ENCODE assay signal across 1 cellular context in the genomic region with DNA sequence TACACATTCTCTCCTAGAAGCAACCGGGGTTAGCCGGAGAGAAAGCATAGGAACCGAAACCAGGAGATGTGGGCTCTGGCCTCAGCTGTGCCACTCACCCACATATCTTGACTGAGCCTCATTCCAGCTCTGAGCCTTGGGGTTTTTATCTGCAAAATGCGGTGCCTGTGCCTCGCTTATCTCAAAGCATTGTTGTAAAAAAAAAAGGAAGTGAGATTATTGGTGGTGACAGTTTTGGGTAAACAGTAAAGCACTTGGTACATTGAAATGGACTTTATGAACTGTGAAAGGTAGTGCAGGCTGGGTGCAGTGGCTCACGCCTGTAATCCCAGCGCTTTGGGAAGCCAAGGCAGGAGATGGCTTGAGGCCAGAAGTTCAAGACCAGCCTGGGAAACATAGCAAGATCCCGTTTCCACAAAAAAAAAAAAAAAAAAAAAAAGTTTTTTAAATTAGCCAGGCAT.
TF ChIP-seq lines count a peak whose summit lies in the region.

No MANE protein-coding gene starts in this region.

TF ChIP-seq in GM23338, 12 proteins besides CTCF, POLR2A, EP300 and RAD21 (continued from another document):
- TF ChIP-seq, protein P1, sequence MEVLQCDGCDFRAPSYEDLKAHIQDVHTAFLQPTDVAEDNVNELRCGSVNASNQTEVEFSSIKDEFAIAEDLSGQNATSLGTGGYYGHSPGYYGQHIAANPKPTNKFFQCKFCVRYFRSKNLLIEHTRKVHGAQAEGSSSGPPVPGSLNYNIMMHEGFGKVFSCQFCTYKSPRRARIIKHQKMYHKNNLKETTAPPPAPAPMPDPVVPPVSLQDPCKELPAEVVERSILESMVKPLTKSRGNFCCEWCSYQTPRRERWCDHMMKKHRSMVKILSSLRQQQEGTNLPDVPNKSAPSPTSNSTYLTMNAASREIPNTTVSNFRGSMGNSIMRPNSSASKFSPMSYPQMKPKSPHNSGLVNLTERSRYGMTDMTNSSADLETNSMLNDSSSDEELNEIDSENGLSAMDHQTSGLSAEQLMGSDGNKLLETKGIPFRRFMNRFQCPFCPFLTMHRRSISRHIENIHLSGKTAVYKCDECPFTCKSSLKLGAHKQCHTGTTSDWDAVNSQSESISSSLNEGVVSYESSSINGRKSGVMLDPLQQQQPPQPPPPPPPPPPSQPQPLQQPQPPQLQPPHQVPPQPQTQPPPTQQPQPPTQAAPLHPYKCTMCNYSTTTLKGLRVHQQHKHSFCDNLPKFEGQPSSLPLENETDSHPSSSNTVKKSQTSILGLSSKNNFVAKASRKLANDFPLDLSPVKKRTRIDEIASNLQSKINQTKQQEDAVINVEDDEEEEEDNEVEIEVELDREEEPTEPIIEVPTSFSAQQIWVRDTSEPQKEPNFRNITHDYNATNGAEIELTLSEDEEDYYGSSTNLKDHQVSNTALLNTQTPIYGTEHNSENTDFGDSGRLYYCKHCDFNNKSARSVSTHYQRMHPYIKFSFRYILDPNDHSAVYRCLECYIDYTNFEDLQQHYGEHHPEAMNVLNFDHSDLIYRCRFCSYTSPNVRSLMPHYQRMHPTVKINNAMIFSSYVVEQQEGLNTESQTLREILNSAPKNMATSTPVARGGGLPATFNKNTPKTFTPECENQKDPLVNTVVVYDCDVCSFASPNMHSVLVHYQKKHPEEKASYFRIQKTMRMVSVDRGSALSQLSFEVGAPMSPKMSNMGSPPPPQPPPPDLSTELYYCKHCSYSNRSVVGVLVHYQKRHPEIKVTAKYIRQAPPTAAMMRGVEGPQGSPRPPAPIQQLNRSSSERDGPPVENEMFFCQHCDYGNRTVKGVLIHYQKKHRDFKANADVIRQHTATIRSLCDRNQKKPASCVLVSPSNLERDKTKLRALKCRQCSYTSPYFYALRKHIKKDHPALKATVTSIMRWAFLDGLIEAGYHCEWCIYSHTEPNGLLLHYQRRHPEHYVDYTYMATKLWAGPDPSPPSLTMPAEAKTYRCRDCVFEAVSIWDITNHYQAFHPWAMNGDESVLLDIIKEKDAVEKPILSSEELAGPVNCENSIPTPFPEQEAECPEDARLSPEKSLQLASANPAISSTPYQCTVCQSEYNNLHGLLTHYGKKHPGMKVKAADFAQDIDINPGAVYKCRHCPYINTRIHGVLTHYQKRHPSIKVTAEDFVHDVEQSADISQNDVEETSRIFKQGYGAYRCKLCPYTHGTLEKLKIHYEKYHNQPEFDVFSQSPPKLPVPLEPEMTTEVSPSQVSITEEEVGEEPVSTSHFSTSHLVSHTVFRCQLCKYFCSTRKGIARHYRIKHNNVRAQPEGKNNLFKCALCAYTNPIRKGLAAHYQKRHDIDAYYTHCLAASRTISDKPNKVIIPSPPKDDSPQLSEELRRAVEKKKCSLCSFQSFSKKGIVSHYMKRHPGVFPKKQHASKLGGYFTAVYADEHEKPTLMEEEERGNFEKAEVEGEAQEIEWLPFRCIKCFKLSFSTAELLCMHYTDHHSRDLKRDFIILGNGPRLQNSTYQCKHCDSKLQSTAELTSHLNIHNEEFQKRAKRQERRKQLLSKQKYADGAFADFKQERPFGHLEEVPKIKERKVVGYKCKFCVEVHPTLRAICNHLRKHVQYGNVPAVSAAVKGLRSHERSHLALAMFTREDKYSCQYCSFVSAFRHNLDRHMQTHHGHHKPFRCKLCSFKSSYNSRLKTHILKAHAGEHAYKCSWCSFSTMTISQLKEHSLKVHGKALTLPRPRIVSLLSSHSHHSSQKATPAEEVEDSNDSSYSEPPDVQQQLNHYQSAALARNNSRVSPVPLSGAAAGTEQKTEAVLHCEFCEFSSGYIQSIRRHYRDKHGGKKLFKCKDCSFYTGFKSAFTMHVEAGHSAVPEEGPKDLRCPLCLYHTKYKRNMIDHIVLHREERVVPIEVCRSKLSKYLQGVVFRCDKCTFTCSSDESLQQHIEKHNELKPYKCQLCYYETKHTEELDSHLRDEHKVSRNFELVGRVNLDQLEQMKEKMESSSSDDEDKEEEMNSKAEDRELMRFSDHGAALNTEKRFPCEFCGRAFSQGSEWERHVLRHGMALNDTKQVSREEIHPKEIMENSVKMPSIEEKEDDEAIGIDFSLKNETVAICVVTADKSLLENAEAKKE (CRISPR knock-in tag; IDR thresholded peaks at IDR 0.05), result no peak
- TF ChIP-seq CREB1 (CRISPR knock-in tag; IDR thresholded peaks at IDR 0.05; ENCODE audit: low read depth), result no peak
- no peak for TF ChIP-seq JUNB (IDR thresholded peaks at IDR 0.05; ENCODE audit: unreplicated experiment)
- no peak for TF ChIP-seq ETS1 (IDR thresholded peaks at IDR 0.05)
- no peak for TF ChIP-seq EZH2 (IDR thresholded peaks at IDR 0.05; ENCODE audit: low read depth, unreplicated experiment)
- TF ChIP-seq ZNF114 (CRISPR knock-in tag; IDR thresholded peaks at IDR 0.05), result no peak
